In genomic region chr2:144328933-144329332, GRCh38 we compare ENCODE assay signal across 18 cellular contexts.
A peak's percentile ranks its signal among the peaks of the same experiment; 100 is the strongest.
DNase-seq lines count a peak whose midpoint lies in the region; ATAC-seq lines count a peak whose summit lies in the region.
"Had no signal": no experiment of that assay in that cellular context is flagged by ENCODE, and none has a peak within 500 bp of the region (broad histone marks: within the 10 kb centered on the region; RNA-seq: fewer than 3 reads in every experiment).

No MANE protein-coding gene starts in this region.

- peaks cover 26% of the 10 kb centered on the region for H3K36me3 Mint-ChIP-seq in activated CD4-positive, alpha-beta T cell treated with anti-CD3 and anti-CD28 coated beads, Interleukin-2, amount 10 ng/mL, durations not matched to agents 24 days and 14 days (ENCODE audit: low read depth)
- peaks cover 4 to 22% (median 7%) of the 10 kb centered on the region in 3 donors for H3K36me3 Mint-ChIP-seq in CD8-positive, alpha-beta memory T cell
- peaks cover 52% of the 10 kb centered on the region for H3K36me3 Mint-ChIP-seq in activated T-helper 17 cell treated with anti-CD3 and anti-CD28 coated beads, Interleukin-2, amount 50 U/mL, for 72 hours (ENCODE audit: low read depth)
- H3K36me3 Mint-ChIP-seq in natural killer cell treated with Interleukin-12 subunit alpha and Interleukin-12 subunit beta and Interleukin-15 and Interleukin-18, amount 100 ng/mL, for 72 hours, result peaks cover 19% of the 10 kb centered on the region

- H3K9me3 ChIP-seq in CD8-positive, alpha-beta memory T cell (ENCODE audit: low read length), result no peaks in the 10 kb centered on the region

- H3K27ac ChIP-seq in CD8-positive, alpha-beta memory T cell (ENCODE audit: low read depth, low read length), result peak overlapping the region; percentile 11
- H3K27ac ChIP-seq: BLaER1 treated with 17β-estradiol and CSF1 and Interleukin-3, amounts not matched to agents 10 nM and 100 nM; KMS-11 had no signal

- H3K36me3 ChIP-seq in CD8-positive, alpha-beta memory T cell (ENCODE audit: insufficient read depth, low read length), result no peaks in the 10 kb centered on the region

- H3K9me3 Mint-ChIP-seq in activated CD4-positive, alpha-beta T cell treated with anti-CD3 and anti-CD28 coated beads, Interleukin-2, amount 10 ng/mL, durations not matched to agents 24 days and 14 days, result no peaks in the 10 kb centered on the region
- H3K9me3 Mint-ChIP-seq in CD8-positive, alpha-beta memory T cell, result no peaks in the 10 kb centered on the region
- no peaks in the 10 kb centered on the region for H3K9me3 Mint-ChIP-seq in activated T-helper 17 cell treated with anti-CD3 and anti-CD28 coated beads, Interleukin-2, amount 50 U/mL, for 72 hours
- no peaks in the 10 kb centered on the region for H3K9me3 Mint-ChIP-seq in natural killer cell treated with Interleukin-12 subunit alpha and Interleukin-12 subunit beta and Interleukin-15 and Interleukin-18, amount 100 ng/mL, for 72 hours

- POLR2A ChIA-PET in CD8-positive, alpha-beta memory T cell (lab: Charles Lee), result no interaction called here

- peak overlapping the region; percentile 9 for H3K27ac Mint-ChIP-seq in activated CD4-positive, alpha-beta T cell treated with anti-CD3 and anti-CD28 coated beads, Interleukin-2, amount 10 ng/mL, durations not matched to agents 24 days and 14 days
- peak overlapping the region; percentile 71 to 97 (median 91) for H3K27ac Mint-ChIP-seq in CD8-positive, alpha-beta memory T cell
- H3K27ac Mint-ChIP-seq in activated T-helper 17 cell treated with anti-CD3 and anti-CD28 coated beads, Interleukin-2, amount 50 U/mL, for 72 hours, result peak overlapping the region; percentile 80
- H3K27ac Mint-ChIP-seq in natural killer cell treated with Interleukin-12 subunit alpha and Interleukin-12 subunit beta and Interleukin-15 and Interleukin-18, amount 100 ng/mL, for 72 hours, result peak overlapping the region; percentile 92

- no peak for ATAC-seq in activated T-helper 17 cell treated with anti-CD3 and anti-CD28 coated beads, Interleukin-2, amount 50 U/mL, for 72 hours (replicated peaks)
- ATAC-seq in natural killer cell treated with Interleukin-12 subunit alpha and Interleukin-12 subunit beta and Interleukin-15 and Interleukin-18, amount 100 ng/mL, for 72 hours, result no peak
- ATAC-seq in GM18519 (IDR thresholded peaks at IDR 0.05; ENCODE audit: low FRiP score, unreplicated experiment), result no peak
- ATAC-seq: HepG2 had no signal

- DNase-seq in activated CD4-positive, alpha-beta T cell treated with anti-CD3 and anti-CD28 coated beads, Interleukin-2, amount 10 ng/mL, durations not matched to agents 24 days and 14 days, result no peak
- no peak for DNase-seq in activated CD4-positive, alpha-beta T cell treated with anti-CD3 and anti-CD28 coated beads for 1 hour
- DNase-seq in CD8-positive, alpha-beta memory T cell, result peak in 4 of 5 donors; percentile 16 to 57 (median 22)
- DNase-seq in natural killer cell treated with Interleukin-12 subunit alpha and Interleukin-12 subunit beta and Interleukin-15 and Interleukin-18, amount 100 ng/mL, for 72 hours (ENCODE audit: low spot score), result peak; percentile 63
- DNase-seq in globus pallidus (ENCODE audit: low spot score) (no peak), NCI-H82 (lab: John Stamatoyannopoulos, UW) (no peak)
- DNase-seq: COR-L47, DMS153, MM.1S, NCI-H1105 treated with DMSO at 0.1 percent for 48 hours, NCI-H187 treated with DMSO at 0.1 percent for 48 hours, NCI-H446, SHP77 had no signal

- H3K4me1 ChIP-seq in CD8-positive, alpha-beta memory T cell (ENCODE audit: insufficient read depth, low read length), result peaks cover 42% of the 10 kb centered on the region

- no peaks in the 10 kb centered on the region for H3K27me3 ChIP-seq in CD8-positive, alpha-beta memory T cell (ENCODE audit: insufficient read depth, low read length, poor library complexity, severe bottlenecking)
- H3K27me3 ChIP-seq: BLaER1 treated with 17β-estradiol and CSF1 and Interleukin-3, amounts not matched to agents 10 nM and 100 nM had no signal

- CTCF ChIA-PET in CD8-positive, alpha-beta memory T cell (lab: Charles Lee), result no interaction called here

- H3K4me1 Mint-ChIP-seq in activated CD4-positive, alpha-beta T cell treated with anti-CD3 and anti-CD28 coated beads, Interleukin-2, amount 10 ng/mL, durations not matched to agents 24 days and 14 days, result peaks cover 66% of the 10 kb centered on the region
- H3K4me1 Mint-ChIP-seq in CD8-positive, alpha-beta memory T cell, result peaks cover 62 to 81% (median 74%) of the 10 kb centered on the region in 3 donors
- peaks cover 51% of the 10 kb centered on the region for H3K4me1 Mint-ChIP-seq in activated T-helper 17 cell treated with anti-CD3 and anti-CD28 coated beads, Interleukin-2, amount 50 U/mL, for 72 hours
- peaks cover 60 to 77% of the 10 kb centered on the region in 2 donors for H3K4me1 Mint-ChIP-seq in natural killer cell treated with Interleukin-12 subunit alpha and Interleukin-12 subunit beta and Interleukin-15 and Interleukin-18, amount 100 ng/mL, for 72 hours (ENCODE audit: low read depth in 2 of 2)

- intact Hi-C loops in activated CD4-positive, alpha-beta T cell treated with anti-CD3 and anti-CD28 coated beads, Interleukin-2, amount 10 ng/mL, durations not matched to agents 24 days and 14 days (cut with micrococcal nuclease), result loop anchor here (10.0 kb wide), 1 partner anchor 394 kb away; no protein-coding TSS in a partner anchor

- H3K27me3 Mint-ChIP-seq in activated CD4-positive, alpha-beta T cell treated with anti-CD3 and anti-CD28 coated beads, Interleukin-2, amount 10 ng/mL, durations not matched to agents 24 days and 14 days, result peaks cover 6% of the 10 kb centered on the region
- H3K27me3 Mint-ChIP-seq in CD8-positive, alpha-beta memory T cell, result no peaks in the 10 kb centered on the region
- no peaks in the 10 kb centered on the region for H3K27me3 Mint-ChIP-seq in activated T-helper 17 cell treated with anti-CD3 and anti-CD28 coated beads, Interleukin-2, amount 50 U/mL, for 72 hours
- H3K27me3 Mint-ChIP-seq in natural killer cell treated with Interleukin-12 subunit alpha and Interleukin-12 subunit beta and Interleukin-15 and Interleukin-18, amount 100 ng/mL, for 72 hours, result no peaks in the 10 kb centered on the region

- H3K4me3 ChIP-seq in CD8-positive, alpha-beta memory T cell (ENCODE audit: low read length), result no peak overlapping the region
- H3K4me3 ChIP-seq: BLaER1 treated with 17β-estradiol and CSF1 and Interleukin-3, amounts not matched to agents 10 nM and 100 nM had no signal

- H3K4me3 Mint-ChIP-seq in activated CD4-positive, alpha-beta T cell treated with anti-CD3 and anti-CD28 coated beads, Interleukin-2, amount 10 ng/mL, durations not matched to agents 24 days and 14 days, result no peak overlapping the region
- peak overlapping the region; percentile 68 to 95 (median 78) for H3K4me3 Mint-ChIP-seq in CD8-positive, alpha-beta memory T cell
- peak overlapping the region; percentile 61 for H3K4me3 Mint-ChIP-seq in activated T-helper 17 cell treated with anti-CD3 and anti-CD28 coated beads, Interleukin-2, amount 50 U/mL, for 72 hours
- peak overlapping the region; percentile 76 for H3K4me3 Mint-ChIP-seq in natural killer cell treated with Interleukin-12 subunit alpha and Interleukin-12 subunit beta and Interleukin-15 and Interleukin-18, amount 100 ng/mL, for 72 hours

Comparison
In these comparisons a context has a peak if more than half of its experiments do, and no peak if none do; other contexts are left out.
1. DNase-seq: peak in CD8-positive, alpha-beta memory T cell (4 of 5) and natural killer cell treated with Interleukin-12 subunit alpha and Interleukin-12 subunit beta and Interleukin-15 and Interleukin-18, amount 100 ng/mL, for 72 hours (single experiment); none in activated CD4-positive, alpha-beta T cell treated with anti-CD3 and anti-CD28 coated beads, Interleukin-2, amount 10 ng/mL, durations not matched to agents 24 days and 14 days (single experiment), activated CD4-positive, alpha-beta T cell treated with anti-CD3 and anti-CD28 coated beads for 1 hour (single experiment), globus pallidus (single experiment) and NCI-H82 (single experiment).
2. H3K27ac Mint-ChIP-seq: peak in every context shown above with its lines; median percentile 92 in natural killer cell treated with Interleukin-12 subunit alpha and Interleukin-12 subunit beta and Interleukin-15 and Interleukin-18, amount 100 ng/mL, for 72 hours; 91 in CD8-positive, alpha-beta memory T cell; 80 in activated T-helper 17 cell treated with anti-CD3 and anti-CD28 coated beads, Interleukin-2, amount 50 U/mL, for 72 hours; 9 in activated CD4-positive, alpha-beta T cell treated with anti-CD3 and anti-CD28 coated beads, Interleukin-2, amount 10 ng/mL, durations not matched to agents 24 days and 14 days.